10 cellular contexts compared by ENCODE assay signal in the genomic region with DNA sequence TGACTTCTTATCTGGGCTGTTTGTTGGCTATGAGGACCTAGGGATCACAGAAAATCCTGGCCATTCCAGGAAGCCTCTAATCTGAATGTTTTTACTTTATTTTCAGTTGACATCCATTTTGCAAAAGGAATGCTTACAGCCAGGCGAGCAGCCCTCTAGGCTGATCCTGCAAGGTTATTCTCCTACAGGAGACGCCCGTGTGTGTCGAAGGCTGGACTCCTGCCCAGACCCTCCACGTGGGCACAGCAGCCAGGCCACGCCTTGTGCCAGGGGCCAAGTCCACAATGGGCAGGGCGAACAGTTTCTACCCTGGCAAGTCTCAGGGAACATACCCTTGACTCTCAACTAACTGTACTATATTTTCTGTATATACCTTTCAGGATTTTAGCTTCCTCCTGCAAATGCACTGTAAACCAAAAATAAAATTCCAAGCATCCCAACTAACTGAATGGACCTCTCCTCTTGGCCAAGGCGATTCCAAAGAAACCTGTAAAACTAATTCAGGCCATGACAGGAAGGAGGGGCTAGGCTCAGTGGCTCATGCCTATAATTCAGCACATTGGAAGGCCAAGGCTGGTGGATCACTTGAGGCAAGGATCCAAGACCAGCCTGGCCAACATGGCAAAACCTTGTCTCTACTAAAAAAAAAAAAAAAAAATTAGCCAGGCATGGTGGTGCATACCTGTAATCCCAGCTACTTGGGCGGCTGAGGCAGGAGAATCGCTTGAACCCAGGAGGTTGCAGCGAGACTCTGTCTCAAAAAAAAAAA. TPM values are rescaled to one million over a fixed set of nuclear protein-coding genes. Genes with fewer than 3 reads are reported as not detected.
DNase-seq lines count a peak whose midpoint lies in the region; ATAC-seq and TF ChIP-seq lines count a peak whose summit lies in the region.
"Had no signal": no experiment of that assay in that cellular context is flagged by ENCODE, and none has a peak within 500 bp of the region (broad histone marks: within the 10 kb centered on the region; RNA-seq: fewer than 3 reads in every experiment).

No MANE protein-coding gene starts in this region.

- intact Hi-C loops in cardiac septum (cut with DNase I): no loop called here
- intact Hi-C loops in sciatic nerve (cut with DNase I): no loop called here

- no peak overlapping the region for H3K27ac ChIP-seq in HEK293 (ENCODE audit: extremely low read depth, low read depth, low read length)

- DNase-seq in RPMI7951 (ENCODE audit: low read depth): peak; percentile 24
- peak; percentile 91 for DNase-seq in cardiac septum (ENCODE audit: low spot score)
- no peak for DNase-seq in sciatic nerve (ENCODE audit: low spot score)
- no peak for DNase-seq in stimulated activated naive CD4-positive, alpha-beta T cell (lab: John Stamatoyannopoulos, UW)
- DNase-seq in NCI-H1417 (lab: John Stamatoyannopoulos, UW): no peak
- DNase-seq: activated CD4-positive, alpha-beta T cell treated with anti-CD3 and anti-CD28 coated beads, Interleukin-2, amount 10 ng/mL, durations not matched to agents 7 days and 5 days; glutamatergic neuron had no signal

- H3K4me1 ChIP-seq in HEK293 (ENCODE audit: control insufficient read depth, insufficient read depth, low read length): no peaks in the 10 kb centered on the region

- H3K9me3 ChIP-seq in HEK293 (ENCODE audit: control insufficient read depth, insufficient read depth, low read depth, low read length): no peaks in the 10 kb centered on the region

- ATAC-seq in sciatic nerve (peak; percentile 35), GM21786 (IDR thresholded peaks at IDR 0.05; ENCODE audit: unreplicated experiment) (no peak), HG03135 (IDR thresholded peaks at IDR 0.05; ENCODE audit: unreplicated experiment) (no peak)

- no peak for TF ChIP-seq CTCF in HEK293 (tag by site-specific recombination; IDR thresholded peaks at IDR 0.05)

- no peaks in the 10 kb centered on the region for H3K36me3 ChIP-seq in HEK293 (ENCODE audit: control insufficient read depth in 2 of 2, insufficient read depth in 1 of 2, low read length in 2 of 2)

- H3K4me3 ChIP-seq in HEK293 (ENCODE audit: low read depth, low read length): no peak overlapping the region

- POLR2A ChIA-PET in HEK293 (lab: Yijun Ruan, JAX): interaction anchor here (1.0 kb wide), 1 partner anchor 51 kb away, joined by 6 read pairs; the partner anchor contains the start of gene MARCHF6

- CTCF ChIA-PET in HEK293 (lab: Yijun Ruan, JAX): interaction anchor here (0.6 to 2.5 kb wide), 3 partner anchors 18 to 56 kb away, joined by 4 to 8 read pairs (median 8); no protein-coding TSS in a partner anchor

TF ChIP-seq in HEK293, 187 proteins besides CTCF, POLR2A, EP300 and RAD21:
- TF ChIP-seq ZNF211 (tag by site-specific recombination; IDR thresholded peaks at IDR 0.05; ENCODE audit: low read depth) (no peak), ZNF362 (tag by site-specific recombination; IDR thresholded peaks at IDR 0.05) (0 out of 2 replicates have a peak, but pooled peaks have one; percentile 39), ZNF221 (tag by site-specific recombination; IDR thresholded peaks at IDR 0.05; ENCODE audit: borderline replicate concordance) (no peak)

RNA-seq across cellular contexts. Expression of gene CMBL, which starts 5.7 kb away (rescaled TPM):
- total RNA-seq in RPMI7951 (2014; rRNA removed; shearing (Covaris generic)): 4.0 and 4.1 TPM in 2 replicates
- total RNA-seq in cardiac septum (31.2 TPM), sciatic nerve (17.5 TPM)

RNA-seq across cellular contexts. Expression of gene MARCHF6, which starts 51.5 kb away (rescaled TPM):
- 18.7 and 22.3 TPM in 2 replicates for total RNA-seq in RPMI7951 (2014; rRNA removed; shearing (Covaris generic))
- 142 TPM for total RNA-seq in cardiac septum
- total RNA-seq in sciatic nerve: 174 TPM

RNA-seq across cellular contexts. Expression of gene CCT5, which starts 51.9 kb away (rescaled TPM):
- 555 and 627 TPM in 2 replicates for total RNA-seq in RPMI7951 (2014; rRNA removed; shearing (Covaris generic))
- total RNA-seq in cardiac septum (102 TPM), sciatic nerve (79.5 TPM)

RNA-seq across cellular contexts. Expression of gene ATPSCKMT, which starts 52.3 kb away (rescaled TPM):
- total RNA-seq in RPMI7951 (2014; rRNA removed; shearing (Covaris generic)): 26.3 and 29.6 TPM in 2 replicates
- total RNA-seq in cardiac septum (17.2 TPM), sciatic nerve (20.8 TPM)

Comparison
In these comparisons a context has a peak if more than half of its experiments do, and no peak if none do; other contexts are left out.
1. DNase-seq: peak in RPMI7951 (single experiment) and cardiac septum (single experiment); none in sciatic nerve (single experiment), stimulated activated naive CD4-positive, alpha-beta T cell (0 of 6) and NCI-H1417 (0 of 3).